In genomic region chr12:6062427-6063378, GRCh38 we compare ENCODE assay signal across 8 cellular contexts.
A peak's percentile ranks its signal among the peaks of the same experiment; 100 is the strongest.
DNase-seq lines count a peak whose midpoint lies in the region; ATAC-seq and TF ChIP-seq lines count a peak whose summit lies in the region.

No MANE protein-coding gene starts in this region.

- H3K4me3 ChIP-seq in HCT116 (replicated peaks in 1 of 2; ENCODE audit: low read depth in 1 of 2, low read length in 2 of 2): no peak overlapping the region
- H3K4me3 ChIP-seq in Peyer's patch: no peak overlapping the region
- H3K4me3 ChIP-seq in prostate gland: no peak overlapping the region

- H3K27me3 Mint-ChIP-seq in activated naive CD4-positive, alpha-beta T cell treated with anti-CD3 and anti-CD28 coated beads, Interleukin-2, amount 10 ng/mL, durations not matched to agents 7 days and 5 days: peaks cover 56% of the 10 kb centered on the region

- peak overlapping the region; percentile 3; the same call in 1 of the 2 replicates for H3K4me2 ChIP-seq in HCT116 (ENCODE audit: low read length)

- no peaks in the 10 kb centered on the region for H4K20me1 ChIP-seq in HCT116 (ENCODE audit: insufficient read depth)

- no peaks in the 10 kb centered on the region for H3K9me3 Mint-ChIP-seq in activated naive CD4-positive, alpha-beta T cell treated with anti-CD3 and anti-CD28 coated beads, Interleukin-2, amount 10 ng/mL, durations not matched to agents 7 days and 5 days

- no peaks in the 10 kb centered on the region for H3K9me2 ChIP-seq in HCT116 (ENCODE audit: insufficient read depth)

- TF ChIP-seq RAD21 in HCT116 (IDR thresholded peaks at IDR 0.05; ENCODE audit: low read depth): peak; percentile 98

- intact Hi-C loops in HCT116 (cut with micrococcal nuclease): loop anchor here (1.0 to 2.0 kb wide), 2 partner anchors 223 to 402 kb away; no protein-coding TSS in a partner anchor
- intact Hi-C loops in head of caudate nucleus (cut with DNase I): loop anchor here (2.0 to 10.0 kb wide), 2 partner anchors 132 to 222 kb away; no protein-coding TSS in a partner anchor
- intact Hi-C loops in prostate gland (cut with DNase I): loop anchor here (5.0 kb wide), 1 partner anchor 135 kb away; no protein-coding TSS in a partner anchor

- H3K4me3 Mint-ChIP-seq in activated naive CD4-positive, alpha-beta T cell treated with anti-CD3 and anti-CD28 coated beads, Interleukin-2, amount 10 ng/mL, durations not matched to agents 7 days and 5 days: no peak overlapping the region

- peak; percentile 85 for ATAC-seq in HCT116
- no peak for ATAC-seq in GM19035 (IDR thresholded peaks at IDR 0.05; ENCODE audit: unreplicated experiment)

- 68% methylated on average over 16 of the region's 16 CpGs for WGBS in prostate gland

- H3K36me3 Mint-ChIP-seq in activated naive CD4-positive, alpha-beta T cell treated with anti-CD3 and anti-CD28 coated beads, Interleukin-2, amount 10 ng/mL, durations not matched to agents 7 days and 5 days: no peaks in the 10 kb centered on the region

- H3K36me3 ChIP-seq in HCT116 (ENCODE audit: control insufficient read depth in 1 of 2, insufficient read depth in 2 of 2, low read length in 2 of 2): no peaks in the 10 kb centered on the region
- no peaks in the 10 kb centered on the region for H3K36me3 ChIP-seq in Peyer's patch
- H3K36me3 ChIP-seq in prostate gland: no peaks in the 10 kb centered on the region

- DNase-seq in HCT116 (ENCODE audit: low read depth, low spot score): no peak
- DNase-seq in Peyer's patch: peak in 2 of 3 donors; percentile 68 to 69
- peak; percentile 73 for DNase-seq in activated naive CD4-positive, alpha-beta T cell treated with anti-CD3 and anti-CD28 coated beads, Interleukin-2, amount 10 ng/mL, durations not matched to agents 7 days and 5 days
- DNase-seq in head of caudate nucleus: peak; percentile 24 to 89 (median 76)
- peak; percentile 45 for DNase-seq in prostate gland (ENCODE audit: low spot score)
- DNase-seq in SHP77 (lab: John Stamatoyannopoulos, UW): no peak

- TF ChIP-seq CTCF in C4-2B (conservative IDR thresholded peaks at IDR 0.05) (peak; percentile 95), HCT116 (IDR thresholded peaks at IDR 0.05 in 2 of 3, conservative IDR thresholded peaks at IDR 0.05 in 1 of 3; ENCODE audit: borderline replicate concordance in 1 of 3, insufficient read depth in 1 of 3, low read depth in 2 of 3, low read length in 2 of 3) (peak; percentile 90 to 98 (median 97)), Peyer's patch (IDR thresholded peaks at IDR 0.05) (peak; percentile 34 to 94 (median 84)), prostate gland (IDR thresholded peaks at IDR 0.05) (peak; percentile 66 to 94 (median 82))

- H2AFZ ChIP-seq in HCT116 (ENCODE audit: low read depth, low read length, poor library complexity, severe bottlenecking): peak overlapping the region; percentile 50

- no peaks in the 10 kb centered on the region for H3K79me2 ChIP-seq in HCT116 (ENCODE audit: insufficient read depth, low read length)

- H3K9ac ChIP-seq in HCT116 (ENCODE audit: low read length): no peak overlapping the region

- POLR2A ChIA-PET in HCT116 (lab: Charles Lee): no interaction called here

- BruUV-seq in HCT116 (replicated peaks; lab: Mats Ljungman, UMichigan): no TSS peak

- RAD21 ChIA-PET in HCT116 (lab: Charles Lee; ENCODE audit: low non-redundant PET in 1 of 2, low total read pairs in 2 of 2, uncharacterized antibody in 2 of 2, unreplicated experiment in 2 of 2): no interaction called here

- TF ChIP-seq POLR2A in HCT116 (IDR thresholded peaks at IDR 0.05; ENCODE audit: borderline replicate concordance, extremely low read depth, insufficient read depth, insufficient read length): no peak
- TF ChIP-seq POLR2A in Peyer's patch (IDR thresholded peaks at IDR 0.05): no peak
- TF ChIP-seq POLR2A in prostate gland (IDR thresholded peaks at IDR 0.05): no peak

- H3K4me1 ChIP-seq in HCT116 (ENCODE audit: control insufficient read depth in 1 of 2, insufficient read depth in 2 of 2, low read length in 2 of 2): peaks cover 0 to 18% of the 10 kb centered on the region in 2 experiments; a peak in 3 of 4 replicates
- H3K4me1 ChIP-seq in Peyer's patch: no peaks in the 10 kb centered on the region
- H3K4me1 ChIP-seq in prostate gland (replicated peaks): no peaks in the 10 kb centered on the region

- H3K9me3 ChIP-seq in HCT116 (ENCODE audit: control insufficient read depth in 1 of 2, insufficient read depth in 1 of 2, low read depth in 1 of 2, low read length in 2 of 2) (no peaks in the 10 kb centered on the region), Peyer's patch (no peaks in the 10 kb centered on the region), prostate gland (no peaks in the 10 kb centered on the region)

- H3K4me1 Mint-ChIP-seq in activated naive CD4-positive, alpha-beta T cell treated with anti-CD3 and anti-CD28 coated beads, Interleukin-2, amount 10 ng/mL, durations not matched to agents 7 days and 5 days: no peaks in the 10 kb centered on the region

- CTCF ChIA-PET in HCT116 (lab: Charles Lee): interaction anchor here (1.0 to 5.4 kb wide), 3 partner anchors 218 to 223 kb away, joined by 3 to 62 read pairs (median 3); no protein-coding TSS in a partner anchor
- CTCF ChIA-PET in activated naive CD4-positive, alpha-beta T cell treated with anti-CD3 and anti-CD28 coated beads, Interleukin-2, amount 10 ng/mL, durations not matched to agents 7 days and 5 days (lab: Charles Lee): interaction anchor here (1.0 to 3.1 kb wide), 5 partner anchors 134 to 223 kb away, joined by 3 to 28 read pairs (median 3); no protein-coding TSS in a partner anchor

- H3K27ac ChIP-seq in C4-2B (no peak overlapping the region), HCT116 (ENCODE audit: low read depth, low read length) (no peak overlapping the region), Peyer's patch (no peak overlapping the region), prostate gland (no peak overlapping the region)

- H3K27ac Mint-ChIP-seq in activated naive CD4-positive, alpha-beta T cell treated with anti-CD3 and anti-CD28 coated beads, Interleukin-2, amount 10 ng/mL, durations not matched to agents 7 days and 5 days: no peak overlapping the region

- H3K27me3 ChIP-seq in HCT116 (ENCODE audit: insufficient read depth, low read length) (no peaks in the 10 kb centered on the region), Peyer's patch (no peaks in the 10 kb centered on the region), prostate gland (replicated peaks; ENCODE audit: insufficient read depth) (no peaks in the 10 kb centered on the region)

TF ChIP-seq in HCT116, 20 proteins besides CTCF, POLR2A, EP300 and RAD21:
- no peak for TF ChIP-seq JUND (IDR thresholded peaks at IDR 0.05)
- no peak for TF ChIP-seq EGR1 (IDR thresholded peaks at IDR 0.05; ENCODE audit: low read depth)
- no peak for TF ChIP-seq ELF1 (IDR thresholded peaks at IDR 0.05; ENCODE audit: borderline replicate concordance, low read depth)
- TF ChIP-seq REST (IDR thresholded peaks at IDR 0.05; ENCODE audit: low read depth): no peak
- no peak for TF ChIP-seq FOSL1 (IDR thresholded peaks at IDR 0.05; ENCODE audit: low read depth)
- TF ChIP-seq SP1 (IDR thresholded peaks at IDR 0.05; ENCODE audit: low read depth): no peak
- TF ChIP-seq CEBPB (IDR thresholded peaks at IDR 0.05; ENCODE audit: low read depth): no peak
- no peak for TF ChIP-seq MAX (IDR thresholded peaks at IDR 0.05)
- TF ChIP-seq EZH2phosphoT487 (IDR thresholded peaks at IDR 0.05; ENCODE audit: borderline replicate concordance): no peak
- no peak for TF ChIP-seq ATF3 (IDR thresholded peaks at IDR 0.05)
- TF ChIP-seq CBX3 (IDR thresholded peaks at IDR 0.05; ENCODE audit: low read depth): no peak
- TF ChIP-seq TCF7L2 (IDR thresholded peaks at IDR 0.05; ENCODE audit: borderline replicate concordance, extremely low read depth, insufficient read depth, insufficient read length): no peak
- no peak for TF ChIP-seq YY1 (IDR thresholded peaks at IDR 0.05; ENCODE audit: extremely low read depth, insufficient replicate concordance, low read depth, low read length)
- no peak for TF ChIP-seq POLR2AphosphoS5 (IDR thresholded peaks at IDR 0.05; ENCODE audit: low read depth, low read length)
- no peak for TF ChIP-seq SIN3A (IDR thresholded peaks at IDR 0.05; ENCODE audit: low read depth)

Comparison
In these comparisons a context has a peak if more than half of its experiments do, and no peak if none do; other contexts are left out.
1. DNase-seq: peak in Peyer's patch (2 of 3), activated naive CD4-positive, alpha-beta T cell treated with anti-CD3 and anti-CD28 coated beads, Interleukin-2, amount 10 ng/mL, durations not matched to agents 7 days and 5 days (single experiment), head of caudate nucleus (42 of 42) and prostate gland (single experiment); none in HCT116 (single experiment) and SHP77 (0 of 2).
2. Peak in every context shown above with its lines, with median percentiles within 50 percentile points of each other: CTCF ChIP-seq.